Comparison of ENCODE assay signal across 34 cellular contexts in the genomic region with DNA sequence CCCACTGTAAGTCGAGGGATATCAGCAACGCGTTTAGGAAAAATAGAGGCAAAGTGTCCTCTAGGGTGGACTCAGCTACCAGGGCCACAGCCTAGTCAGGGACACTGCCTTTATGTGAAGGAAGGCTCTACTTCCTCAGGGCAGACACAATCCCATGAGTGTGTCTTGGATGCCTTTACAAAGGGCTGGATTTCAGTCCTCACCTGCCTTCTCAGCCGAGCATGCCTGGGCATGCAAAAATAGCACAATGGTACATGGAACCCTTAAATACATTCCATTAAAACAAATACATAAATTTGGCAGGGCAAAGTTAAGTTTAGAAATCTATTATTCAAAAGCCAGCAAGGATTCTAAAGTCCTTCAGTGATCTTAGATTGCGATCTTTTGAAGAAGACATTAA.
"Had no signal": no experiment of that assay in that cellular context is flagged by ENCODE, and none has a peak within 500 bp of the region (broad histone marks: within the 10 kb centered on the region; RNA-seq: fewer than 3 reads in every experiment).

No MANE protein-coding gene starts in this region.

- DNase-seq: activated B cell treated with CpG ODN at 0.5 μM for 24 hours; activated CD4-positive, alpha-beta memory T cell treated with anti-CD3 and anti-CD28 coated beads for 36 hours; activated CD4-positive, alpha-beta T cell treated with anti-CD3 and anti-CD28 coated beads for 4 hours; activated CD4-positive, alpha-beta T cell treated with anti-CD3 and anti-CD28 coated beads, Interleukin-2, amount 50 U/mL, for 1 hour; activated CD4-positive, CD25-positive, alpha-beta regulatory T cell treated with anti-CD3 and anti-CD28 coated beads, Interleukin-2, amount 50 U/mL, for 72 hours; activated CD8-positive, alpha-beta memory T cell treated with anti-CD3 and anti-CD28 coated beads, Interleukin-2, amount 50 U/mL, for 4 hours; activated gamma-delta T cell treated with Interleukin-2 at 50 U/mL for 16 hours; activated naive CD4-positive, alpha-beta T cell treated with anti-CD3 and anti-CD28 coated beads for 36 hours; activated T-cell treated with anti-CD3 and anti-CD28 coated beads for 4 hours; activated T-cell treated with anti-CD3 and anti-CD28 coated beads, Interleukin-2, amount 50 U/mL, for 4 hours; adrenal gland; body of pancreas; central memory CD4-positive, alpha-beta T cell; Karpas-422; KBM-7; MG63; MV-4-11; NCI-H1092; NCI-H1436 treated with DMSO at 0.1 percent for 48 hours; NCI-H187; NCI-H2029 treated with DMSO at 0.1 percent for 48 hours; NCI-H2107; NCI-H226; NCI-H446 treated with DMSO at 0.1 percent for 48 hours; NCI-H524; Peyer's patch; Right ventricle myocardium superior; RPMI8226; SW 1271; T-helper 1 cell; T-helper 2 cell; T-helper 9 cell had no signal

- H3K4me3 ChIP-seq: adrenal gland, body of pancreas, MG63, Peyer's patch had no signal

- H3K9me3 ChIP-seq: adrenal gland, body of pancreas, MG63, Peyer's patch had no signal

- H3K27ac ChIP-seq: adrenal gland, body of pancreas, Peyer's patch, VCaP had no signal

- H3K4me1 ChIP-seq: body of pancreas, Peyer's patch had no signal

- H3K27me3 ChIP-seq: adrenal gland, body of pancreas, MG63, Peyer's patch had no signal

- H3K36me3 ChIP-seq: adrenal gland, MG63, Peyer's patch had no signal

- ATAC-seq: activated naive CD4-positive, alpha-beta T cell treated with anti-CD3 and anti-CD28 coated beads, Interleukin-2, amount 50 U/mL, for 72 hours; activated T-cell treated with anti-CD3 and anti-CD28 coated beads, Interleukin-2, amount 50 U/mL, for 4 hours; body of pancreas had no signal
